8 cellular contexts compared by ENCODE assay signal in genomic region chr14:105397350-105397931, GRCh38. TPM values are rescaled to one million over a fixed set of nuclear protein-coding genes. Genes with fewer than 3 reads are reported as not detected.
DNase-seq lines count a peak whose midpoint lies in the region; ATAC-seq, FAIRE-seq and TF ChIP-seq lines count a peak whose summit lies in the region.

No MANE protein-coding gene starts in this region.

- H3K4me1 Mint-ChIP-seq in activated naive CD4-positive, alpha-beta T cell treated with anti-CD3 and anti-CD28 coated beads, Interleukin-2, amount 10 ng/mL, durations not matched to agents 7 days and 5 days, result peaks cover 31% of the 10 kb centered on the region

- peak overlapping the region; percentile 85 to 86 for H3K27ac ChIP-seq in uterus

- H3K27ac Mint-ChIP-seq in activated naive CD4-positive, alpha-beta T cell treated with anti-CD3 and anti-CD28 coated beads, Interleukin-2, amount 10 ng/mL, durations not matched to agents 7 days and 5 days, result peak overlapping the region; percentile 82

- no peaks in the 10 kb centered on the region for H3K27me3 Mint-ChIP-seq in activated naive CD4-positive, alpha-beta T cell treated with anti-CD3 and anti-CD28 coated beads, Interleukin-2, amount 10 ng/mL, durations not matched to agents 7 days and 5 days

- H3K9me3 Mint-ChIP-seq in activated naive CD4-positive, alpha-beta T cell treated with anti-CD3 and anti-CD28 coated beads, Interleukin-2, amount 10 ng/mL, durations not matched to agents 7 days and 5 days, result peaks cover 8% of the 10 kb centered on the region

- CTCF ChIA-PET in activated naive CD4-positive, alpha-beta T cell treated with anti-CD3 and anti-CD28 coated beads, Interleukin-2, amount 10 ng/mL, durations not matched to agents 7 days and 5 days (lab: Charles Lee), result interaction anchor here (0.7 to 1.0 kb wide), 2 partner anchors 9 to 93 kb away, joined by 3 read pairs; no protein-coding TSS in a partner anchor

- intact Hi-C loops in uterus (cut with DNase I; ENCODE audit: low total_unique reads), result no loop called here

- H3K4me3 ChIP-seq in bronchial epithelial cell (ENCODE audit: low read depth, low read length) (peak overlapping the region; percentile 83), mononuclear cell (ENCODE audit: low read length) (peak overlapping the region; percentile 60), uterus (peak overlapping the region; percentile 79 to 88)

- H3K4me1 ChIP-seq in mononuclear cell (ENCODE audit: insufficient read depth, low read length) (peaks cover 66% of the 10 kb centered on the region), uterus (peaks cover 0 to 5% of the 10 kb centered on the region in 2 donors)

- no peak for DNase-seq in activated naive CD4-positive, alpha-beta T cell treated with anti-CD3 and anti-CD28 coated beads, Interleukin-2, amount 10 ng/mL, durations not matched to agents 7 days and 5 days
- no peak for DNase-seq in activated naive CD4-positive, alpha-beta T cell treated with Interleukin-2 at 50 U/mL for 16 hours
- no peak for DNase-seq in bronchial epithelial cell (ENCODE audit: low read depth)
- DNase-seq in uterus, result no peak
- no peak for DNase-seq in NCI-H2081 treated with DMSO at 0.1 percent for 48 hours (lab: John Stamatoyannopoulos, UW)

- no peak for FAIRE-seq in bronchial epithelial cell (lab: Jason Lieb, UNC)

- H3K36me3 ChIP-seq in bronchial epithelial cell (ENCODE audit: control insufficient read depth, insufficient read depth, low read length) (peaks cover 17% of the 10 kb centered on the region), uterus (no peaks in the 10 kb centered on the region)

- H3K36me3 Mint-ChIP-seq in activated naive CD4-positive, alpha-beta T cell treated with anti-CD3 and anti-CD28 coated beads, Interleukin-2, amount 10 ng/mL, durations not matched to agents 7 days and 5 days, result peaks cover 32% of the 10 kb centered on the region

- ATAC-seq in GM21825 (IDR thresholded peaks at IDR 0.05; ENCODE audit: unreplicated experiment), result no peak
- no peak for ATAC-seq in HG03342 (IDR thresholded peaks at IDR 0.05; ENCODE audit: unreplicated experiment)

- H3K9me3 ChIP-seq in mononuclear cell (ENCODE audit: low read depth, low read length) (no peaks in the 10 kb centered on the region), uterus (no peaks in the 10 kb centered on the region)

- peak overlapping the region; percentile 63 for H3K4me3 Mint-ChIP-seq in activated naive CD4-positive, alpha-beta T cell treated with anti-CD3 and anti-CD28 coated beads, Interleukin-2, amount 10 ng/mL, durations not matched to agents 7 days and 5 days

- TF ChIP-seq CTCF in bronchial epithelial cell (IDR thresholded peaks at IDR 0.05; ENCODE audit: insufficient read depth, low read length, severe bottlenecking) (no peak), uterus (IDR thresholded peaks at IDR 0.05) (no peak)

- no peaks in the 10 kb centered on the region for H3K27me3 ChIP-seq in bronchial epithelial cell (ENCODE audit: control insufficient read depth, insufficient read depth, low read length)
- no peaks in the 10 kb centered on the region for H3K27me3 ChIP-seq in mononuclear cell (ENCODE audit: insufficient read depth, low read length)
- no peaks in the 10 kb centered on the region for H3K27me3 ChIP-seq in uterus

- TF ChIP-seq POLR2A in uterus (IDR thresholded peaks at IDR 0.05), result no peak

RNA-seq across cellular contexts. Expression of gene TEX22, which starts 0.9 kb away (rescaled TPM):
- total RNA-seq in bronchial epithelial cell (0.38 and 1.8 TPM in 2 replicates), mononuclear cell (0.10 TPM), uterus (1 to 10 TPM in 2 of 4 donors, not detected in 2; 1.1 to 3.8 TPM)

RNA-seq across cellular contexts. Expression of gene MTA1, which starts 22.2 kb away (rescaled TPM):
- 25.5 and 26.1 TPM in 2 replicates for total RNA-seq in bronchial epithelial cell
- total RNA-seq in mononuclear cell, result 33.9 TPM
- total RNA-seq in uterus, result 100 to 1,000 TPM in 2 of 4 donors, 10 to 100 TPM in 2; 62.9 to 218 (median 108) TPM
